In genomic region chr7:156606618-156607331, GRCh38 we compare ENCODE assay signal across 29 cellular contexts. TPM values are rescaled to one million over a fixed set of nuclear protein-coding genes. Genes with fewer than 3 reads are reported as not detected.
DNase-seq lines count a peak whose midpoint lies in the region; ATAC-seq, FAIRE-seq and TF ChIP-seq lines count a peak whose summit lies in the region.
"Had no signal": no experiment of that assay in that cellular context is flagged by ENCODE, and none has a peak within 500 bp of the region (broad histone marks: within the 10 kb centered on the region; RNA-seq: fewer than 3 reads in every experiment).

No MANE protein-coding gene starts in this region.

- H2AFZ ChIP-seq in HepG2 (ENCODE audit: low read length), result no peak overlapping the region
- H2AFZ ChIP-seq: hepatocyte had no signal

- TF ChIP-seq POLR2A in right lobe of liver (IDR thresholded peaks at IDR 0.05) (no peak), HepG2 (IDR thresholded peaks at IDR 0.05; ENCODE audit: insufficient read depth in 1 of 2, low read depth in 2 of 2, low read length in 2 of 2) (no peak)

- H3K27ac ChIP-seq in right lobe of liver, result no peak overlapping the region
- no peak overlapping the region for H3K27ac ChIP-seq in HepG2 (ENCODE audit: extremely low read length, insufficient read depth, low read length)
- H3K27ac ChIP-seq in RWPE1, result no peak overlapping the region
- H3K27ac ChIP-seq: colonic mucosa, gastrocnemius medialis, hepatocyte, psoas muscle, SK-N-MC had no signal

- TF ChIP-seq RAD21 in HepG2 (CRISPR knock-in tag; IDR thresholded peaks at IDR 0.05), result no peak

- WGBS in right lobe of liver (ENCODE audit: insufficient coverage, low coverage, low lambda C conversion rate, missing lambda C conversion rate), result 83% methylated on average over 10 of the region's 15 CpGs
- 96% methylated on average over 14 of the region's 15 CpGs for WGBS in HepG2 (ENCODE audit: low lambda C conversion rate)

- no peaks in the 10 kb centered on the region for H3K79me2 ChIP-seq in HepG2 (ENCODE audit: insufficient read depth, low read length)
- H3K79me2 ChIP-seq: hepatocyte had no signal

- no peak for ATAC-seq in right lobe of liver
- ATAC-seq in HepG2, result no peak
- no peak for ATAC-seq in naive thymus-derived CD8-positive, alpha-beta T cell
- ATAC-seq: gastrocnemius medialis, left colon, psoas muscle had no signal

- no peak for FAIRE-seq in HepG2 (lab: Jason Lieb, UNC)

- CTCF ChIA-PET in HepG2 (lab: Yijun Ruan, JAX; ENCODE audit: low intra/inter-chr PET ratio, low total read pairs) (no interaction called here), RWPE1 (lab: Yijun Ruan, JAX) (no interaction called here)

- peaks cover 8 to 53% (median 25%) of the 10 kb centered on the region in 5 donors for H3K27me3 Mint-ChIP-seq in naive thymus-derived CD8-positive, alpha-beta T cell

- H3K9ac ChIP-seq in HepG2 (ENCODE audit: insufficient read depth, low read depth, low read length), result no peak overlapping the region

- H3K4me1 ChIP-seq in right lobe of liver (peaks cover 0 to 22% (median 9%) of the 10 kb centered on the region in 4 donors), HepG2 (ENCODE audit: insufficient read depth, low read length) (peaks cover 56% of the 10 kb centered on the region)
- H3K4me1 ChIP-seq: colonic mucosa, gastrocnemius medialis, psoas muscle had no signal

- no peaks in the 10 kb centered on the region for H3K27me3 ChIP-seq in right lobe of liver
- H3K27me3 ChIP-seq in HepG2 (ENCODE audit: control insufficient read depth in 1 of 2, insufficient read depth in 2 of 2, low read length in 2 of 2), result no peaks in the 10 kb centered on the region
- H3K27me3 ChIP-seq: colonic mucosa, hepatocyte had no signal

- no peak overlapping the region for H3K27ac Mint-ChIP-seq in naive thymus-derived CD8-positive, alpha-beta T cell

- H3K4me3 ChIP-seq in right lobe of liver (peak overlapping the region in 2 of 3 donors; percentile 51 to 61), HepG2 (replicated peaks in 1 of 3; ENCODE audit: insufficient read depth in 1 of 3, low read depth in 2 of 3, low read length in 3 of 3) (no peak overlapping the region), astrocyte of the cerebellum (ENCODE audit: low read depth, low read length) (peak overlapping the region; percentile 36)
- H3K4me3 ChIP-seq: hepatocyte, SK-N-MC had no signal

- DNase-seq in right lobe of liver (no peak), HepG2 (ENCODE audit: low spot score) (no peak), astrocyte of the cerebellum (ENCODE audit: low read depth) (no peak), Kasumi-1 (lab: John Stamatoyannopoulos, UW) (no peak), midbrain (lab: John Stamatoyannopoulos, UW) (no peak), RWPE1 (ENCODE audit: low spot score) (no peak)
- DNase-seq in naive thymus-derived CD8-positive, alpha-beta T cell, result no peak
- no peak for DNase-seq in stimulated activated naive CD4-positive, alpha-beta T cell (lab: John Stamatoyannopoulos, UW)
- DNase-seq: ACHN; activated CD4-positive, alpha-beta T cell treated with anti-CD3 and anti-CD28 coated beads for 48 hours; activated CD8-positive, alpha-beta memory T cell treated with anti-CD3 and anti-CD28 coated beads for 24 hours; activated gamma-delta T cell treated with Interleukin-2 at 50 U/mL for 16 hours; amniotic stem cell; colonic mucosa; DND-41; gastrocnemius medialis; KG1; mesenchymal stem cell; NCI-H1417 treated with DMSO at 0.1 percent for 48 hours; NCI-H2107; NCI-H446; nucleus accumbens; psoas muscle; stimulated activated CD4-positive, alpha-beta T cell treated with anti-CD3 and anti-CD28 coated beads, Interleukin-15, amount 100 ng/mL, for 24 hours; transverse colon had no signal

- intact Hi-C loops in right lobe of liver (cut with DNase I), result no loop called here
- intact Hi-C loops in HepG2 (cut with micrococcal nuclease; ENCODE audit: unreplicated experiment), result no loop called here

- no peak for TF ChIP-seq EP300 in HepG2 (IDR thresholded peaks at IDR 0.05; ENCODE audit: low read depth in 2 of 2, low read length in 2 of 2)
- TF ChIP-seq EP300 in HepG2 (CRISPR knock-in tag; IDR thresholded peaks at IDR 0.05; ENCODE audit: borderline replicate concordance), result no peak

- H3K4me1 Mint-ChIP-seq in naive thymus-derived CD8-positive, alpha-beta T cell, result peaks cover 7 to 17% (median 15%) of the 10 kb centered on the region in 4 donors

- TF ChIP-seq CTCF in right lobe of liver (IDR thresholded peaks at IDR 0.05), result no peak
- TF ChIP-seq CTCF in HepG2 (CRISPR knock-in tag; IDR thresholded peaks at IDR 0.05), result no peak
- no peak for TF ChIP-seq CTCF in astrocyte of the cerebellum (IDR thresholded peaks at IDR 0.05; ENCODE audit: low read depth, low read length, missing control alignments)
- TF ChIP-seq CTCF in RWPE1 (conservative IDR thresholded peaks at IDR 0.05; ENCODE audit: low read depth), result no peak

- no peaks in the 10 kb centered on the region for H3K36me3 Mint-ChIP-seq in naive thymus-derived CD8-positive, alpha-beta T cell

- H3K36me3 ChIP-seq in right lobe of liver (no peaks in the 10 kb centered on the region), HepG2 (replicated peaks in 1 of 2; ENCODE audit: control insufficient read depth in 1 of 2, insufficient read depth in 2 of 2, low read length in 2 of 2) (no peaks in the 10 kb centered on the region)
- H3K36me3 ChIP-seq: colonic mucosa, gastrocnemius medialis, transverse colon had no signal

- H3K9me3 Mint-ChIP-seq in naive thymus-derived CD8-positive, alpha-beta T cell, result no peaks in the 10 kb centered on the region

- H3K9me3 ChIP-seq in right lobe of liver (no peaks in the 10 kb centered on the region), HepG2 (ENCODE audit: low read length) (no peaks in the 10 kb centered on the region)
- H3K9me3 ChIP-seq: Caco-2, colonic mucosa, gastrocnemius medialis, psoas muscle, transverse colon had no signal

- peak overlapping the region in 6 of 10 donors; percentile 12 to 67 (median 62) for H3K4me3 Mint-ChIP-seq in naive thymus-derived CD8-positive, alpha-beta T cell

- POLR2A ChIA-PET in HepG2 (lab: Yijun Ruan, JAX), result no interaction called here
- POLR2A ChIA-PET in naive thymus-derived CD8-positive, alpha-beta T cell (lab: Charles Lee), result interaction anchor here (0.5 kb wide), 1 partner anchor 25 kb away, joined by 3 read pairs; no protein-coding TSS in a partner anchor
- POLR2A ChIA-PET in RWPE1 (lab: Yijun Ruan, JAX; ENCODE audit: low non-redundant PET), result no interaction called here

- in situ Hi-C loops in HepG2 (cut with HindIII; ENCODE audit: extremely low pct_ligation_motif_present, low pct_unique_long_range_greater_than_20kb), result no loop called here
- in situ Hi-C loops in astrocyte of the cerebellum (cut with HindIII; ENCODE audit: low sequenced_read_pairs), result no loop called here

- no peak overlapping the region for H3K4me2 ChIP-seq in HepG2 (ENCODE audit: low read depth, low read length)
- H3K4me2 ChIP-seq: hepatocyte had no signal

- no TSS peak for BruUV-seq in HepG2 (replicated peaks; lab: Mats Ljungman, UMichigan)

- no peaks in the 10 kb centered on the region for H4K20me1 ChIP-seq in HepG2 (ENCODE audit: insufficient read depth, low read length)

TF ChIP-seq in HepG2, 621 proteins besides CTCF, POLR2A, EP300 and RAD21 (continues in another document):
- TF ChIP-seq ZBTB1 (CRISPR knock-in tag; IDR thresholded peaks at IDR 0.05; ENCODE audit: borderline replicate concordance), result no peak
- TF ChIP-seq ZNF354B (CRISPR knock-in tag; IDR thresholded peaks at IDR 0.05), result no peak
- no peak for TF ChIP-seq ZNF33A (CRISPR knock-in tag; IDR thresholded peaks at IDR 0.05; ENCODE audit: borderline replicate concordance)
- TF ChIP-seq TBL1XR1 (IDR thresholded peaks at IDR 0.05; ENCODE audit: borderline replicate concordance, low read length, partially characterized antibody), result no peak
- TF ChIP-seq GRHL1 (CRISPR knock-in tag; conservative IDR thresholded peaks at IDR 0.05), result no peak
- TF ChIP-seq MEIS2 (CRISPR knock-in tag; IDR thresholded peaks at IDR 0.05), result no peak

RNA-seq across cellular contexts. Expression of gene RNF32, which starts 33.8 kb away (rescaled TPM):
- total RNA-seq in right lobe of liver (under 1 TPM in 5 of 6 experiments, not detected in 1; 0.23 to 0.84 (median 0.66) TPM), HepG2 (2016; rRNA removed; fragmentation: Illumina TruSeq; extraction: Trizol) (not detected in 2 replicates)
- not detected in 2 replicates for total RNA-seq in HepG2 (2016; cell fraction: cytosol; rRNA removed; fragmentation: Illumina TruSeq; extraction: Trizol; ENCODE audit: low read depth)
- total RNA-seq in HepG2 (2016; cell fraction: insoluble cytoplasmic fraction; rRNA removed; fragmentation: Illumina TruSeq; extraction: Trizol), result not detected in 2 replicates
- not detected in 2 replicates for total RNA-seq in HepG2 (2016; cell fraction: membrane; rRNA removed; fragmentation: Illumina TruSeq; extraction: Trizol)
- not detected in 2 replicates for total RNA-seq in HepG2 (2016; cell fraction: nucleus; rRNA removed; fragmentation: Illumina TruSeq; extraction: Trizol)
- polyA plus RNA-seq in HepG2 (2011; rRNA removed), result not detected in 2 replicates
- not detected in 2 replicates for polyA plus RNA-seq in HepG2 (2011; cell fraction: cytosol; rRNA removed)
- not detected in 2 replicates for polyA plus RNA-seq in HepG2 (2011; cell fraction: nucleus; rRNA removed)
- polyA plus RNA-seq in HepG2 (2012), result 1.0 and 1.6 TPM in 2 replicates
- polyA plus RNA-seq in HepG2 (2016; cell fraction: cytosol; fragmentation: Illumina TruSeq; extraction: Trizol; ENCODE audit: low read depth), result not detected in 2 replicates
- not detected in 2 replicates for polyA plus RNA-seq in HepG2 (2016; cell fraction: insoluble cytoplasmic fraction; fragmentation: Illumina TruSeq; extraction: Trizol; ENCODE audit: low read depth)
- polyA plus RNA-seq in HepG2 (2016; cell fraction: membrane; fragmentation: Illumina TruSeq; extraction: Trizol; ENCODE audit: low read depth), result not detected in 2 replicates
- polyA plus RNA-seq in HepG2 (2016; cell fraction: nucleus; fragmentation: Illumina TruSeq; extraction: Trizol; ENCODE audit: insufficient read depth, low read depth), result not detected in 2 replicates
- not detected in 2 replicates for polyA minus RNA-seq in HepG2 (2011; rRNA and poly(A)+ RNA removed; ENCODE audit: low replicate concordance)
- polyA minus RNA-seq in HepG2 (2011; cell fraction: cytosol; rRNA and poly(A)+ RNA removed), result not detected in 2 replicates
- not detected in 2 replicates for polyA minus RNA-seq in HepG2 (2011; cell fraction: nucleus; rRNA and poly(A)+ RNA removed)
- total RNA-seq in naive thymus-derived CD8-positive, alpha-beta T cell, result under 1 TPM in 1 of 2 experiments, not detected in 1; 0.60 TPM
- polyA plus RNA-seq in naive thymus-derived CD8-positive, alpha-beta T cell, result under 1 TPM; 0.21 to 0.34 (median 0.32) TPM

Comparison
In these comparisons a context has a peak if more than half of its experiments do, and no peak if none do; other contexts are left out.
1. H3K4me3 ChIP-seq: peak in right lobe of liver (2 of 3) and astrocyte of the cerebellum (single experiment); none in HepG2 (0 of 3).